In the genomic region with DNA sequence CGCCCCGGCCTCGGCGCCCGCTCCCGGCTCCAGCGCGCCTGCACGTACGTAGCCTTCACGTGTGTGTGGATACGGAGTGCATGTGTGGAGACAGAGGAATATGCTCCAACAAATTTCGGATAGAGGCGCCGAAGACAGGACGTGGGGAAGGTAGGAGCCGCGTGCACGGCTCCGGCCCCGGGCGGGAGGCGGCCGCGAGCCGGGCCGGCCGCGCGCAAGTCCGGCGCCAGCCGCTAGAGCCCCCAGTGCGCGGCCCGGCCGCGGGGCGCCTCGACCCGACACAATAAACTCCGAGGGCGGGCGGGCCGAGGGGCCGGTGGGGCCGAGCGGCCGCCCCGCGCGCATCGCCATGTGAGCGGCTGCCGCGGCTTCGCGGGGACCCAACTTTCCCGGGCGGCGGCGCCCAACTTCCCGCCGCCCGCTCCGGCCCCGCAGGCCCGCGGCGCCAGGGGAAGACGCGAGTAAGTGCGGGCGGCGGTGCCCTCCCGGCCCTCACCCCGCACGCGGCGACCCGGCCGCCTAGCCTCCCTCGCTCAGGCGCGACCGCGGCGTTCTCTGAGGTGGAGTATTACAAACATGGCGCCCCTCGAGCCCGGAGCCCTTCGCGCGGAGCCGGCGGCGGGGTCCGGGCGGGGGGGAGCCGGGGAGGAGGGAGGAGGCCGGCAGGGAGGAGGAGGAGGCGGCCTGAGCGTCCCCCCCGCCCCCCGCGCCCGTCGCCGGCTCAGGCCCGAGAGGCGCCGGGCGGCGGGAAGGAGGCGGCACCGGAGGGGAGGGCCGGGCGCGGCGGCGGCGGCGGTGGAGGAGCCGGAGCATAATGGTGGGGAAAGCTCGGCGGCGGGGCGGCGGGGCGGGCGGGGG, we compare ENCODE assay signal across 8 cellular contexts. TPM values are rescaled to one million over a fixed set of nuclear protein-coding genes. Genes with fewer than 3 reads are reported as not detected.
DNase-seq lines count a peak whose midpoint lies in the region; ATAC-seq and TF ChIP-seq lines count a peak whose summit lies in the region.

A gene (plus strand): TSS at position 713 of the 858 bp plus-strand sequence. CDS start 44,558 bp downstream, outside the sequence.

- intact Hi-C loops in PC-3 (cut with micrococcal nuclease): no loop called here

- H2AFZ ChIP-seq in PC-3 (ENCODE audit: low read length): peak within 1 kb of the TSS; percentile 79
- peak within 1 kb of the TSS; percentile 78 for H2AFZ ChIP-seq in neuron (ENCODE audit: low read depth, low read length)

- peak within 1 kb of the TSS; percentile 18 for H3K27ac ChIP-seq in PC-3 (ENCODE audit: low read length)

- POLR2A ChIA-PET in PC-3 (lab: Charles Lee; ENCODE audit: unreplicated experiment): no interaction called here

- H3K9me2 ChIP-seq in PC-3 (replicated peaks; ENCODE audit: low read length): no peaks in the 10 kb centered on the region

- peak within 1 kb of the TSS; percentile 80 for H3K4me3 ChIP-seq in PC-3 (ENCODE audit: low read length)
- peak within 1 kb of the TSS; percentile 67 for H3K4me3 ChIP-seq in fibroblast of villous mesenchyme (ENCODE audit: low read depth, low read length)
- H3K4me3 ChIP-seq in neuron (ENCODE audit: low read length): peak within 1 kb of the TSS; percentile 74

- ATAC-seq in GM18502 (IDR thresholded peaks at IDR 0.05; ENCODE audit: poor library complexity, unreplicated experiment) (peak; percentile 52), HG02970 (IDR thresholded peaks at IDR 0.05; ENCODE audit: low FRiP score, unreplicated experiment) (peak; percentile 45), PC-3 (peak; percentile 27)

- DNase-seq in 8988T (peak; percentile 47), PC-3 (peak; percentile 34), activated gamma-delta T cell (lab: John Stamatoyannopoulos, UW) (peak; percentile 64), fibroblast of villous mesenchyme (ENCODE audit: low read depth) (peak; percentile 64)

- peaks cover 47% of the 10 kb centered on the region for H3K79me2 ChIP-seq in PC-3 (ENCODE audit: low read length)

- BruUV-seq in PC-3 (replicated peaks; lab: Mats Ljungman, UMichigan): no TSS peak

- peaks cover 33% of the 10 kb centered on the region for H3K4me1 ChIP-seq in PC-3 (ENCODE audit: insufficient read depth, low read length)
- H3K4me1 ChIP-seq in neuron (ENCODE audit: insufficient read depth, low read length): peaks cover 23% of the 10 kb centered on the region

- no peak for TF ChIP-seq CTCF in PC-3 (conservative IDR thresholded peaks at IDR 0.05; ENCODE audit: low read depth, low read length)
- no peak for TF ChIP-seq CTCF in fibroblast of villous mesenchyme (IDR thresholded peaks at IDR 0.05; ENCODE audit: insufficient read depth, low read depth, low read length)
- no peak for TF ChIP-seq CTCF in subcutaneous adipose tissue (IDR thresholded peaks at IDR 0.05; ENCODE audit: low read depth)

- peaks cover 18% of the 10 kb centered on the region; the same call in 1 of the 2 replicates for H4K20me1 ChIP-seq in PC-3 (ENCODE audit: low read length)

- H3F3A ChIP-seq in PC-3 (ENCODE audit: low read length, unreplicated experiment): no peaks in the 10 kb centered on the region

- CTCF ChIA-PET in PC-3 (lab: Charles Lee): no interaction called here

- peak within 1 kb of the TSS; percentile 82 for H3K9ac ChIP-seq in PC-3 (ENCODE audit: low read length)

- H3K9me3 ChIP-seq in PC-3 (ENCODE audit: low read length) (no peaks in the 10 kb centered on the region), neuron (ENCODE audit: low read length) (no peaks in the 10 kb centered on the region)

- H3K4me2 ChIP-seq in PC-3 (ENCODE audit: low read length): peak within 1 kb of the TSS; percentile 98

- no peaks in the 10 kb centered on the region for H3K36me3 ChIP-seq in PC-3 (ENCODE audit: low read depth, low read length)
- no peaks in the 10 kb centered on the region for H3K36me3 ChIP-seq in neuron (ENCODE audit: insufficient read depth, low read length)

- H3K27me3 ChIP-seq in PC-3 (ENCODE audit: low read length): no peaks in the 10 kb centered on the region
- no peaks in the 10 kb centered on the region for H3K27me3 ChIP-seq in neuron (ENCODE audit: insufficient read depth, low read length)

RNA-seq across cellular contexts. Expression of the gene that starts here (rescaled TPM):
- total RNA-seq in PC-3 (2014; rRNA removed) (17.0 and 17.1 TPM in 2 replicates), fibroblast of villous mesenchyme (46.4 and 53.5 TPM in 2 replicates), subcutaneous adipose tissue (10 to 100 TPM; 55.6 to 95.1 (median 70.8) TPM)

Comparison
In these comparisons a context has a peak if more than half of its experiments do, and no peak if none do; other contexts are left out.
1. Peak in every context shown above with its lines: DNase-seq, ATAC-seq, H3K4me3 ChIP-seq and H3K27ac ChIP-seq.